In the genomic region with DNA sequence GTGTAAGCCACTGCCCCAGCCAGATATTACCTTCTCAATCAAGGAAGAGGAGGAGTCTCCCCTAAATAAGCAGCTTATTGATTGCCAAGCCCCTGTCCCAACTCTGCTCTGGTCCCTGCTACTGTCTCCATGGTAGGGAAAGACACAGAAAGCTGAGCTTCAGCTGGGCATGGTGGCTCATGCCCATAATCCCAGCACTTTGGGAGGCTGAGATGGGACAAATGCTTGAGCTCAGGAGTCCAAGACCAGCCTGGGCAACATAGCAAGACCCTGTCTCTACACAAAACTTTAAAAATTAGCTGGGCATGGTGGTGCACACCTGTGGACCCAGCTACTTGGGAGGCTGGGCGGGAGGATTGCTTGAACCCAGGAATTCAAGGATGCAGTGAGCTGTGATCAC, we compare ENCODE assay signal across 16 cellular contexts. TPM values are rescaled to one million over a fixed set of nuclear protein-coding genes. Genes with fewer than 3 reads are reported as not detected.
"Had no signal": no experiment of that assay in that cellular context is flagged by ENCODE, and none has a peak within 500 bp of the region (broad histone marks: within the 10 kb centered on the region; RNA-seq: fewer than 3 reads in every experiment).

No MANE protein-coding gene starts in this region.

- DNase-seq: activated CD4-positive, alpha-beta memory T cell treated with anti-CD3 and anti-CD28 coated beads, Interleukin-2, amount 10 ng/mL, durations not matched to agents 7 days and 5 days; activated CD4-positive, alpha-beta T cell treated with anti-CD3 and anti-CD28 coated beads for 4 hours; activated effector memory CD4-positive, alpha-beta T cell treated with anti-CD3 and anti-CD28 coated beads, Interleukin-2, amount 50 U/mL, for 16 hours; activated T-cell treated with anti-CD3 and anti-CD28 coated beads, Interleukin-2, amount 50 U/mL, for 4 hours; caudate nucleus; foreskin melanocyte; head of caudate nucleus; left colon; mucosa of descending colon; naive thymus-derived CD4-positive, alpha-beta T cell; stimulated activated CD4-positive, alpha-beta T cell treated with anti-CD3 and anti-CD28 coated beads, Interleukin-2, amount 100 ng/mL, for 48 hours; stimulated activated naive B cell treated with anti-CD40 and anti-IgM and Interleukin-4, amounts not matched to agents 10 μg/mL and 1 μg/mL and 100 μg/mL, for 72 hours had no signal

- H3K27ac ChIP-seq: parathyroid adenoma had no signal

- H3K27ac Mint-ChIP-seq: activated CD4-positive, alpha-beta memory T cell treated with anti-CD3 and anti-CD28 coated beads, Interleukin-2, amount 10 ng/mL, durations not matched to agents 7 days and 5 days; activated naive CD4-positive, alpha-beta T cell treated with anti-CD3 and anti-CD28 coated beads, Interleukin-2, amount 50 U/mL, for 72 hours; stimulated activated naive B cell treated with anti-CD40 and anti-IgM and Interleukin-4, amounts not matched to agents 10 μg/mL and 1 μg/mL and 100 μg/mL, for 72 hours had no signal

- H3K9me3 ChIP-seq: mucosa of descending colon had no signal

- H3K27me3 Mint-ChIP-seq: stimulated activated naive B cell treated with anti-CD40 and anti-IgM and Interleukin-4, amounts not matched to agents 10 μg/mL and 1 μg/mL and 100 μg/mL, for 72 hours; type B pancreatic cell had no signal

- ATAC-seq: activated naive CD4-positive, alpha-beta T cell treated with anti-CD3 and anti-CD28 coated beads, Interleukin-2, amount 50 U/mL, for 72 hours; activated T-cell treated with anti-CD3 and anti-CD28 coated beads, Interleukin-2, amount 50 U/mL, for 4 hours; left colon; mucosa of descending colon; naive thymus-derived CD4-positive, alpha-beta T cell had no signal

- H3K9me3 Mint-ChIP-seq: activated CD4-positive, alpha-beta memory T cell treated with anti-CD3 and anti-CD28 coated beads, Interleukin-2, amount 10 ng/mL, durations not matched to agents 7 days and 5 days; activated naive CD4-positive, alpha-beta T cell treated with anti-CD3 and anti-CD28 coated beads, Interleukin-2, amount 50 U/mL, for 72 hours; activated T-cell treated with anti-CD3 and anti-CD28 coated beads, Interleukin-2, amount 50 U/mL, for 4 hours; naive thymus-derived CD4-positive, alpha-beta T cell; stimulated activated naive B cell treated with anti-CD40 and anti-IgM and Interleukin-4, amounts not matched to agents 10 μg/mL and 1 μg/mL and 100 μg/mL, for 72 hours; type B pancreatic cell had no signal

- H3K9ac ChIP-seq: parathyroid adenoma had no signal

- H3K4me3 ChIP-seq: mucosa of descending colon had no signal

- H3K4me3 Mint-ChIP-seq: activated CD4-positive, alpha-beta memory T cell treated with anti-CD3 and anti-CD28 coated beads, Interleukin-2, amount 10 ng/mL, durations not matched to agents 7 days and 5 days; activated T-cell treated with anti-CD3 and anti-CD28 coated beads, Interleukin-2, amount 50 U/mL, for 4 hours; naive thymus-derived CD4-positive, alpha-beta T cell; type B pancreatic cell had no signal

- H3K36me3 Mint-ChIP-seq: activated naive CD4-positive, alpha-beta T cell treated with anti-CD3 and anti-CD28 coated beads, Interleukin-2, amount 50 U/mL, for 72 hours; type B pancreatic cell had no signal

- H2AFZ ChIP-seq: parathyroid adenoma had no signal

RNA-seq across cellular contexts. Expression of a gene that starts 32.9 kb away (rescaled TPM):
- total RNA-seq: activated CD4-positive, alpha-beta memory T cell treated with anti-CD3 and anti-CD28 coated beads, Interleukin-2, amount 10 ng/mL, durations not matched to agents 7 days and 5 days had no signal
- polyA plus RNA-seq: naive thymus-derived CD4-positive, alpha-beta T cell had no signal

RNA-seq across cellular contexts. Expression of a gene that starts 45.5 kb away (rescaled TPM):
- total RNA-seq: activated naive CD4-positive, alpha-beta T cell treated with anti-CD3 and anti-CD28 coated beads, Interleukin-2, amount 50 U/mL, for 72 hours; subcutaneous adipose tissue had no signal
- polyA plus RNA-seq: naive thymus-derived CD4-positive, alpha-beta T cell had no signal
